ENCODE assay signal across 16 cellular contexts in genomic region chr2:172449916-172450550, GRCh38. TPM values are rescaled to one million over a fixed set of nuclear protein-coding genes. Genes with fewer than 3 reads are reported as not detected.
DNase-seq lines count a peak whose midpoint lies in the region; ATAC-seq and TF ChIP-seq lines count a peak whose summit lies in the region.
"Had no signal": no experiment of that assay in that cellular context is flagged by ENCODE, and none has a peak within 500 bp of the region (broad histone marks: within the 10 kb centered on the region; RNA-seq: fewer than 3 reads in every experiment).

No MANE protein-coding gene starts in this region.

- DNase-seq in activated naive CD4-positive, alpha-beta T cell treated with anti-CD3 and anti-CD28 coated beads for 36 hours, result peak; percentile 61
- no peak for DNase-seq in activated naive CD4-positive, alpha-beta T cell (lab: John Stamatoyannopoulos, UW)
- DNase-seq in astrocyte of the spinal cord (ENCODE audit: low read depth, low spot score) (peak; percentile 33), activated gamma-delta T cell (lab: John Stamatoyannopoulos, UW) (no peak)
- DNase-seq in stimulated activated effector memory CD8-positive, alpha-beta T cell treated with anti-CD3 and anti-CD28 coated beads, Interleukin-12 subunit alpha, Interleukin-12 subunit beta, amount 100 ng/mL, for 72 hours (ENCODE audit: low spot score in 2 of 2), result no peak
- no peak for DNase-seq in stimulated activated CD4-positive, alpha-beta T cell treated with anti-CD3 and anti-CD28 coated beads, Interleukin-4, amount 100 ng/mL, for 1 hour
- DNase-seq: DMS 273 treated with DMSO at 0.1 percent for 48 hours, immature natural killer cell, NCI-H146, NCI-H446 treated with DMSO at 0.1 percent for 48 hours, OCI-M1, stomach, T-helper 1 cell had no signal

- H3K4me3 Mint-ChIP-seq in activated naive CD4-positive, alpha-beta T cell treated with anti-CD3 and anti-CD28 coated beads for 36 hours, result peak overlapping the region; percentile 0
- H3K4me3 Mint-ChIP-seq in stimulated activated effector memory CD8-positive, alpha-beta T cell treated with anti-CD3 and anti-CD28 coated beads, Interleukin-12 subunit alpha, Interleukin-12 subunit beta, amount 100 ng/mL, for 72 hours, result no peak overlapping the region
- H3K4me3 Mint-ChIP-seq: immature natural killer cell had no signal

- H3K4me1 Mint-ChIP-seq in activated naive CD4-positive, alpha-beta T cell treated with anti-CD3 and anti-CD28 coated beads for 36 hours (ENCODE audit: low read depth), result peaks cover 76% of the 10 kb centered on the region
- H3K4me1 Mint-ChIP-seq in stimulated activated effector memory CD8-positive, alpha-beta T cell treated with anti-CD3 and anti-CD28 coated beads, Interleukin-12 subunit alpha, Interleukin-12 subunit beta, amount 100 ng/mL, for 72 hours, result peaks cover 55% of the 10 kb centered on the region

- in situ Hi-C loops in astrocyte of the spinal cord (cut with HindIII; ENCODE audit: low sequenced_read_pairs), result no loop called here

- CTCF ChIA-PET in activated naive CD4-positive, alpha-beta T cell treated with anti-CD3 and anti-CD28 coated beads for 36 hours (lab: Charles Lee), result interaction anchor here (1.5 to 8.9 kb wide), 6 partner anchors 9 to 26 kb away, joined by 5 to 118 read pairs (median 6); no protein-coding TSS in a partner anchor

- peak overlapping the region; percentile 1 for H3K27ac Mint-ChIP-seq in activated naive CD4-positive, alpha-beta T cell treated with anti-CD3 and anti-CD28 coated beads for 36 hours
- no peak overlapping the region for H3K27ac Mint-ChIP-seq in stimulated activated effector memory CD8-positive, alpha-beta T cell treated with anti-CD3 and anti-CD28 coated beads, Interleukin-12 subunit alpha, Interleukin-12 subunit beta, amount 100 ng/mL, for 72 hours
- H3K27ac Mint-ChIP-seq: immature natural killer cell had no signal

- ATAC-seq in SK-N-SH treated with all-trans-retinoic acid at 6 μM for 48 hours (peak; percentile 36; the same call in 2 of the 3 replicates), GM21526 (IDR thresholded peaks at IDR 0.05; ENCODE audit: low FRiP score, unreplicated experiment) (no peak)
- peak; percentile 48 for ATAC-seq in stimulated activated effector memory CD8-positive, alpha-beta T cell treated with anti-CD3 and anti-CD28 coated beads, Interleukin-12 subunit alpha, Interleukin-12 subunit beta, amount 100 ng/mL, for 72 hours

- TF ChIP-seq CTCF in astrocyte of the spinal cord (IDR thresholded peaks at IDR 0.05; ENCODE audit: low read depth, low read length), result no peak

- no peaks in the 10 kb centered on the region for H3K9me3 Mint-ChIP-seq in activated naive CD4-positive, alpha-beta T cell treated with anti-CD3 and anti-CD28 coated beads for 36 hours
- no peaks in the 10 kb centered on the region for H3K9me3 Mint-ChIP-seq in stimulated activated effector memory CD8-positive, alpha-beta T cell treated with anti-CD3 and anti-CD28 coated beads, Interleukin-12 subunit alpha, Interleukin-12 subunit beta, amount 100 ng/mL, for 72 hours
- H3K9me3 Mint-ChIP-seq: immature natural killer cell had no signal

- no peaks in the 10 kb centered on the region for H3K27me3 Mint-ChIP-seq in activated naive CD4-positive, alpha-beta T cell treated with anti-CD3 and anti-CD28 coated beads for 36 hours (ENCODE audit: low read depth)

- no peak overlapping the region for H3K4me3 ChIP-seq in astrocyte of the spinal cord (ENCODE audit: low read depth, low read length)
- H3K4me3 ChIP-seq: skin epidermis, stomach had no signal

- H3K36me3 Mint-ChIP-seq in activated naive CD4-positive, alpha-beta T cell treated with anti-CD3 and anti-CD28 coated beads for 36 hours (ENCODE audit: low read depth), result no peaks in the 10 kb centered on the region
- no peaks in the 10 kb centered on the region for H3K36me3 Mint-ChIP-seq in stimulated activated effector memory CD8-positive, alpha-beta T cell treated with anti-CD3 and anti-CD28 coated beads, Interleukin-12 subunit alpha, Interleukin-12 subunit beta, amount 100 ng/mL, for 72 hours
- H3K36me3 Mint-ChIP-seq: immature natural killer cell had no signal

- intact Hi-C loops in activated naive CD4-positive, alpha-beta T cell treated with anti-CD3 and anti-CD28 coated beads for 36 hours (cut with micrococcal nuclease), result loop anchor here (1.0 to 2.0 kb wide), 4 partner anchors 8 to 17 kb away; no protein-coding TSS in a partner anchor

TF ChIP-seq in SK-N-SH treated with all-trans-retinoic acid at 6 μM for 48 hours, 23 proteins besides CTCF, POLR2A, EP300 and RAD21:
- no peak for TF ChIP-seq TCF4 (CRISPR knock-in tag; IDR thresholded peaks at IDR 0.05; ENCODE audit: borderline replicate concordance)
- no peak for TF ChIP-seq GLIS3 (CRISPR knock-in tag; IDR thresholded peaks at IDR 0.05)
- TF ChIP-seq CSRNP3 (CRISPR knock-in tag; IDR thresholded peaks at IDR 0.05), result no peak
- TF ChIP-seq POU6F1 (CRISPR knock-in tag; IDR thresholded peaks at IDR 0.05; ENCODE audit: borderline replicate concordance, low read depth), result no peak
- TF ChIP-seq ESRRG (CRISPR knock-in tag; IDR thresholded peaks at IDR 0.05), result no peak
- TF ChIP-seq CREB5 (CRISPR knock-in tag; IDR thresholded peaks at IDR 0.05; ENCODE audit: low read depth), result no peak
- no peak for TF ChIP-seq BACH2 (CRISPR knock-in tag; IDR thresholded peaks at IDR 0.05; ENCODE audit: borderline replicate concordance)
- no peak for TF ChIP-seq ZNF8 (CRISPR knock-in tag; IDR thresholded peaks at IDR 0.05)
- TF ChIP-seq SNAI2 (CRISPR knock-in tag; IDR thresholded peaks at IDR 0.05), result no peak
- no peak for TF ChIP-seq ZNF70 (CRISPR knock-in tag; IDR thresholded peaks at IDR 0.05)
- TF ChIP-seq ZC3H10 (CRISPR knock-in tag; IDR thresholded peaks at IDR 0.05), result no peak
- TF ChIP-seq PPARA (CRISPR knock-in tag; IDR thresholded peaks at IDR 0.05; ENCODE audit: borderline replicate concordance), result no peak
- no peak for TF ChIP-seq OSR1 (CRISPR knock-in tag; IDR thresholded peaks at IDR 0.05)
- no peak for TF ChIP-seq RARB (CRISPR knock-in tag; IDR thresholded peaks at IDR 0.05)

RNA-seq across cellular contexts. Expression of gene ITGA6, which starts 22.6 kb away (rescaled TPM):
- 10 to 100 TPM; 16.5 to 16.8 TPM for total RNA-seq in activated naive CD4-positive, alpha-beta T cell treated with anti-CD3 and anti-CD28 coated beads for 36 hours

Comparison
In these comparisons a context has a peak if more than half of its experiments do, and no peak if none do; other contexts are left out.
1. DNase-seq: peak in activated naive CD4-positive, alpha-beta T cell treated with anti-CD3 and anti-CD28 coated beads for 36 hours (single experiment) and astrocyte of the spinal cord (single experiment); none in activated naive CD4-positive, alpha-beta T cell (0 of 4), stimulated activated effector memory CD8-positive, alpha-beta T cell treated with anti-CD3 and anti-CD28 coated beads, Interleukin-12 subunit alpha, Interleukin-12 subunit beta, amount 100 ng/mL, for 72 hours (0 of 2), activated gamma-delta T cell (single experiment) and stimulated activated CD4-positive, alpha-beta T cell treated with anti-CD3 and anti-CD28 coated beads, Interleukin-4, amount 100 ng/mL, for 1 hour (single experiment).